ENCODE assay signal across 5 cellular contexts in genomic region chr17:42885806-42886205, GRCh38. TPM values are rescaled to one million over a fixed set of nuclear protein-coding genes. Genes with fewer than 3 reads are reported as not detected.
"Had no signal": no experiment of that assay in that cellular context is flagged by ENCODE, and none has a peak within 500 bp of the region (broad histone marks: within the 10 kb centered on the region; RNA-seq: fewer than 3 reads in every experiment).

No MANE protein-coding gene starts in this region.

RNA-seq across cellular contexts. Expression of gene G6PC1, which starts 14.8 kb away (rescaled TPM):
- total RNA-seq: GM23338, H1, H9, HT-29 had no signal
- polyA plus RNA-seq: GM23338, IgD-negative memory B cell had no signal

RNA-seq across cellular contexts. Expression of gene AOC3, which starts 34.8 kb away (rescaled TPM):
- polyA plus RNA-seq: IgD-negative memory B cell had no signal

RNA-seq across cellular contexts. Expression of gene AOC2, which starts 41.4 kb away (rescaled TPM):
- polyA plus RNA-seq: IgD-negative memory B cell had no signal
